In the genomic region with DNA sequence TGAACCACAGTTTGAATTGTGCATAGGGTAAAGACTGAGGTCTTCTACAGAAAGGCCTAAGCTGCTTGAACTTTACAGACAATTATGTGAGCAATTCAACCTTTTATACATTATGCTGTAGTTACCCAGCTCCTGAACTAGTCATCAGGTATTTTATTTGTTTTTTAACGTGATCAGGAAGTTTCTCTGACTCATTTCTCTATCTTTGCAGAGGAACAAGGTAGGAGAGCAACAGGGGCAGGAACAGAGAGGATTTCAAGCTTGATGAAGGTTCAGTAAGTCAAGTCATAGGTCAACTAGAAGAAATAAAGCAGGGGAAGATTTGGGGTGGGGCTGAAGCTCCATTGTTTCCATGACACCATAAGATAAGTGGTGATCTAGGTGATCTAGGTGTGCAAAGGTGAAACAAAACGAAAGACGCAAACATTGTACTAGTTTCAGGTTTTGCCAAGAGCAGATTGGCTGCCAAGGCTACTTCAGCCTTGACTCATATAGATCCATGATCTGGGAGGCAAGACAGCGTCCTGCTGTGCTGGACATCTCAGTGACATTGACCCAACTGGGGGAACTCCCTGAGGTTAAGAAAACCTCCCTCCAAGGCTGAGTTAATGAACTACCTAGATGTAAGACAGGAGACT, we compare ENCODE assay signal across 15 cellular contexts.
A peak's percentile ranks its signal among the peaks of the same experiment; 100 is the strongest.
DNase-seq lines count a peak whose midpoint lies in the region; ATAC-seq, FAIRE-seq and TF ChIP-seq lines count a peak whose summit lies in the region.
"Had no signal": no experiment of that assay in that cellular context is flagged by ENCODE, and none has a peak within 500 bp of the region (broad histone marks: within the 10 kb centered on the region; RNA-seq: fewer than 3 reads in every experiment).

No MANE protein-coding gene starts in this region.

- no peaks in the 10 kb centered on the region for H3K27me3 Mint-ChIP-seq in activated B cell treated with CpG ODN at 0.5 μM for 24 hours
- no peaks in the 10 kb centered on the region for H3K27me3 Mint-ChIP-seq in stimulated activated memory B cell treated with anti-CD40 and anti-IgM and Interleukin-4, amounts not matched to agents 10 μg/mL and 1 μg/mL and 100 μg/mL, for 72 hours
- H3K27me3 Mint-ChIP-seq: activated CD4-positive, alpha-beta T cell treated with anti-CD3 and anti-CD28 coated beads for 36 hours; activated T-helper 17 cell treated with anti-CD3 and anti-CD28 coated beads, Interleukin-2, amount 50 U/mL, for 72 hours had no signal

- no peak for TF ChIP-seq CTCF in activated B cell treated with CpG ODN at 0.5 μM for 24 hours (IDR thresholded peaks at IDR 0.05)

- intact Hi-C loops in activated B cell treated with CpG ODN at 0.5 μM for 24 hours (cut with micrococcal nuclease) = loop anchor here (1.0 to 2.0 kb wide), 4 partner anchors 42 to 462 kb away; no protein-coding TSS in a partner anchor

- no peak for FAIRE-seq in GM12892 (lab: Jason Lieb, UNC)

- peak overlapping the region; percentile 82 for H3K27ac Mint-ChIP-seq in activated B cell treated with CpG ODN at 0.5 μM for 24 hours
- H3K27ac Mint-ChIP-seq in stimulated activated memory B cell treated with anti-CD40 and anti-IgM and Interleukin-4, amounts not matched to agents 10 μg/mL and 1 μg/mL and 100 μg/mL, for 72 hours = peak overlapping the region; percentile 82
- H3K27ac Mint-ChIP-seq: activated CD4-positive, alpha-beta T cell treated with anti-CD3 and anti-CD28 coated beads for 36 hours; activated T-helper 17 cell treated with anti-CD3 and anti-CD28 coated beads, Interleukin-2, amount 50 U/mL, for 72 hours had no signal

- H3K9me3 Mint-ChIP-seq in activated B cell treated with CpG ODN at 0.5 μM for 24 hours = no peaks in the 10 kb centered on the region
- no peaks in the 10 kb centered on the region for H3K9me3 Mint-ChIP-seq in stimulated activated memory B cell treated with anti-CD40 and anti-IgM and Interleukin-4, amounts not matched to agents 10 μg/mL and 1 μg/mL and 100 μg/mL, for 72 hours
- H3K9me3 Mint-ChIP-seq: activated T-helper 17 cell treated with anti-CD3 and anti-CD28 coated beads, Interleukin-2, amount 50 U/mL, for 72 hours had no signal

- peaks cover 55% of the 10 kb centered on the region for H3K4me1 Mint-ChIP-seq in activated B cell treated with CpG ODN at 0.5 μM for 24 hours
- peaks cover 52% of the 10 kb centered on the region for H3K4me1 Mint-ChIP-seq in stimulated activated memory B cell treated with anti-CD40 and anti-IgM and Interleukin-4, amounts not matched to agents 10 μg/mL and 1 μg/mL and 100 μg/mL, for 72 hours
- H3K4me1 Mint-ChIP-seq: activated CD4-positive, alpha-beta T cell treated with anti-CD3 and anti-CD28 coated beads for 36 hours; activated T-helper 17 cell treated with anti-CD3 and anti-CD28 coated beads, Interleukin-2, amount 50 U/mL, for 72 hours had no signal

- peak overlapping the region; percentile 28 for H3K4me3 Mint-ChIP-seq in activated B cell treated with CpG ODN at 0.5 μM for 24 hours
- H3K4me3 Mint-ChIP-seq in stimulated activated memory B cell treated with anti-CD40 and anti-IgM and Interleukin-4, amounts not matched to agents 10 μg/mL and 1 μg/mL and 100 μg/mL, for 72 hours = no peak overlapping the region
- H3K4me3 Mint-ChIP-seq: activated CD4-positive, alpha-beta T cell treated with anti-CD3 and anti-CD28 coated beads for 36 hours; activated T-helper 17 cell treated with anti-CD3 and anti-CD28 coated beads, Interleukin-2, amount 50 U/mL, for 72 hours had no signal

- DNase-seq in activated B cell treated with CpG ODN at 0.5 μM for 24 hours (no peak), epidermal melanocyte (ENCODE audit: insufficient read length, low spot score) (no peak), GM12892 (ENCODE audit: insufficient read length) (no peak)
- DNase-seq: activated CD4-positive, alpha-beta T cell treated with anti-CD3 and anti-CD28 coated beads for 36 hours; effector CD8-positive, alpha-beta T cell; left ventricle myocardium inferior; NCI-H187; T-helper 1 cell; upper lobe of left lung had no signal

- no peaks in the 10 kb centered on the region for H3K36me3 Mint-ChIP-seq in activated B cell treated with CpG ODN at 0.5 μM for 24 hours (ENCODE audit: low read depth)
- no peaks in the 10 kb centered on the region for H3K36me3 Mint-ChIP-seq in stimulated activated memory B cell treated with anti-CD40 and anti-IgM and Interleukin-4, amounts not matched to agents 10 μg/mL and 1 μg/mL and 100 μg/mL, for 72 hours

- ATAC-seq in GM19025 (IDR thresholded peaks at IDR 0.05; ENCODE audit: low read depth, unreplicated experiment) = peak; percentile 47
- peak; percentile 47 for ATAC-seq in HG03066 (IDR thresholded peaks at IDR 0.05; ENCODE audit: low read depth, unreplicated experiment)
- ATAC-seq in activated B cell treated with CpG ODN at 0.5 μM for 24 hours (ENCODE audit: low read depth) = peak; percentile 38
- peak; percentile 77 for ATAC-seq in stimulated activated memory B cell treated with anti-CD40 and anti-IgM and Interleukin-4, amounts not matched to agents 10 μg/mL and 1 μg/mL and 100 μg/mL, for 72 hours
- no peak for ATAC-seq in HG03039 (IDR thresholded peaks at IDR 0.05; ENCODE audit: unreplicated experiment)
- ATAC-seq in GM21825 (IDR thresholded peaks at IDR 0.05; ENCODE audit: unreplicated experiment) = no peak
- ATAC-seq: activated CD4-positive, alpha-beta T cell treated with anti-CD3 and anti-CD28 coated beads for 36 hours; activated T-helper 17 cell treated with anti-CD3 and anti-CD28 coated beads, Interleukin-2, amount 50 U/mL, for 72 hours had no signal

- CTCF ChIA-PET in activated B cell treated with CpG ODN at 0.5 μM for 24 hours (lab: Charles Lee) = interaction anchor here (0.7 to 6.0 kb wide), 20 partner anchors 10 to 593 kb away, joined by 3 to 202 read pairs (median 4); no protein-coding TSS in a partner anchor

- TF ChIP-seq POLR2A in GM12892 (IDR thresholded peaks at IDR 0.05; ENCODE audit: low read depth, low read length) = no peak

- POLR2A ChIA-PET in activated B cell treated with CpG ODN at 0.5 μM for 24 hours (lab: Charles Lee) = interaction anchor here (0.9 to 5.0 kb wide), 9 partner anchors 42 to 480 kb away, joined by 3 to 42 read pairs (median 4); a partner anchor contains a TSS

Comparison
In these comparisons a context has a peak if more than half of its experiments do, and no peak if none do; other contexts are left out.
1. ATAC-seq: peak in GM19025 (single experiment), HG03066 (single experiment), activated B cell treated with CpG ODN at 0.5 μM for 24 hours (single experiment) and stimulated activated memory B cell treated with anti-CD40 and anti-IgM and Interleukin-4, amounts not matched to agents 10 μg/mL and 1 μg/mL and 100 μg/mL, for 72 hours (single experiment); none in HG03039 (single experiment) and GM21825 (single experiment).